Comparison of ENCODE assay signal across 1 cellular context in the genomic region with DNA sequence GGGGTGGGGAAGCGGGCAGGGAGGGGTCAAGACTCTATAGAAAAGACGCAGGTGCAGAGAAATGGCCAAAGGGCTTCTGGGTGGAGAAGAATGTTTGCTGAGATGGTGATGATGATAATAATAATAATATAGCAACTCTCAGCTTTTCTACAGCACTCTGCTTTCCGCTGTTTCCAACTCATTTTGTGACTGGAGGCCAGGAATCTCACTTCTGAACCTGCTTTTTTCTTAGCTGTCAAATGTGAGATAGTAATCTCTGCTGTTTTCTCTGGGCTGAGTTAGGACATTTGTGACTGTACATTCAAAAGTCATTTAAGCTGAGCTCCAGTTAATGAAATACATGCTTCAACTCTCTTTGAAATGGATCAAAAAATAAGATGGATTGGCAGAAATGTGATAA.
TF ChIP-seq lines count a peak whose summit lies in the region.

No MANE protein-coding gene starts in this region.

TF ChIP-seq in H1, 55 proteins besides CTCF, POLR2A, EP300 and RAD21 (continued from another document):
- TF ChIP-seq ZNF274 (IDR thresholded peaks at IDR 0.05; ENCODE audit: borderline replicate concordance, extremely low read depth, low read length), result no peak
